Comparison of ENCODE assay signal across 1 cellular context in genomic region chr2:11865378-11865777, GRCh38.
A peak's percentile ranks its signal among the peaks of the same experiment; 100 is the strongest.
TF ChIP-seq lines count a peak whose summit lies in the region.

No MANE protein-coding gene starts in this region.

TF ChIP-seq in GM12878, 131 proteins besides CTCF, POLR2A, EP300 and RAD21 (continued from another document):
- peak; percentile 38; the same call in 1 of the 2 replicates for TF ChIP-seq MTA3 (IDR thresholded peaks at IDR 0.05; ENCODE audit: borderline replicate concordance, low read length)
- TF ChIP-seq REST (IDR thresholded peaks at IDR 0.05; ENCODE audit: low read depth, low read length) = no peak
- no peak for TF ChIP-seq BCLAF1 (IDR thresholded peaks at IDR 0.05)
- TF ChIP-seq RELB (IDR thresholded peaks at IDR 0.05; ENCODE audit: low read depth) = peak; percentile 52; the same call in 1 of the 2 replicates
- TF ChIP-seq IKZF2 (IDR thresholded peaks at IDR 0.05) = peak; percentile 45 to 70; a peak in 3 of 4 replicates
